23 cellular contexts compared by ENCODE assay signal in the genomic region with DNA sequence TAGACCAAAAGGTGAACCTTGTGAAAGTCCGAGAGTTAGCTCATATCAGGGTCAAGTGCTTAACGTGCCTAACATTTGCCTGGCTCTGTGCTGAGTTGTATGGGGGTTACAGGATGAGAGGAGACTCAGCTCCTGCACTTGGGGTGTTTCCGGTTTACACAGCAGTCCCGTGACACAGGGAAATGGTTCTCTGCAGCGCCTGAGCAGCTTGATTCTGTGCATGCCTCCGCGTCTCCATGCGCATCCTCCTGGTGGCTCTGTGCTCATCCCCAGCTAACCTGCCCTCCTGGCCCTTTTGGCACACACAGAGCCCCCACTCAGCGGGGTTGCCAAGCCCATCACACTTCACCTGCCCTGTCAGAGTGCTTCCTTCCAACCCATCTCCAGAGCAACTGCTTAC.
"Had no signal": no experiment of that assay in that cellular context is flagged by ENCODE, and none has a peak within 500 bp of the region (broad histone marks: within the 10 kb centered on the region; RNA-seq: fewer than 3 reads in every experiment).

No MANE protein-coding gene starts in this region.

- H3K9me3 ChIP-seq: breast epithelium had no signal

- DNase-seq: activated CD4-positive, alpha-beta T cell treated with anti-CD3 and anti-CD28 coated beads for 4 hours; activated CD8-positive, alpha-beta memory T cell treated with anti-CD3 and anti-CD28 coated beads, Interleukin-2, amount 50 U/mL, for 4 hours; activated CD8-positive, alpha-beta T cell treated with anti-CD3 and anti-CD28 coated beads for 36 hours; activated gamma-delta T cell treated with Interleukin-2 at 50 U/mL for 16 hours; activated naive CD4-positive, alpha-beta T cell treated with anti-CD3 and anti-CD28 coated beads, Interleukin-2, amount 10 ng/mL, durations not matched to agents 7 days and 5 days; activated naive CD8-positive, alpha-beta T cell treated with anti-CD3 and anti-CD28 coated beads for 36 hours; activated T-cell treated with anti-CD3 and anti-CD28 coated beads, Interleukin-2, amount 50 U/mL, for 72 hours; aorta; IMR-90; Kasumi-1; KBM-7; NCI-H1105 treated with DMSO at 0.1 percent for 48 hours; NCI-H1436 treated with DMSO at 0.1 percent for 48 hours; NCI-H187 treated with DMSO at 0.1 percent for 48 hours; NCI-H2081 treated with DMSO at 0.1 percent for 48 hours; NCI-H2171 treated with DMSO at 0.1 percent for 48 hours; NCI-H226; NCI-H526; PC-9; T-helper 1 cell had no signal

- ATAC-seq: activated CD4-positive, CD25-positive, alpha-beta regulatory T cell treated with anti-CD3 and anti-CD28 coated beads, Interleukin-2, amount 50 U/mL, for 24 hours; activated CD8-positive, alpha-beta T cell treated with anti-CD3 and anti-CD28 coated beads for 36 hours; activated T-cell treated with anti-CD3 and anti-CD28 coated beads, Interleukin-2, amount 50 U/mL, for 72 hours had no signal

- H3K4me3 ChIP-seq: breast epithelium, PC-9, SK-N-MC had no signal

- H3K36me3 ChIP-seq: breast epithelium had no signal

- H3K27ac ChIP-seq: breast epithelium, PC-9, SK-N-MC had no signal
